In genomic region chr7:112654322-112655216, GRCh38 we compare ENCODE assay signal across 27 cellular contexts.
DNase-seq lines count a peak whose midpoint lies in the region; ATAC-seq, FAIRE-seq and TF ChIP-seq lines count a peak whose summit lies in the region.
"Had no signal": no experiment of that assay in that cellular context is flagged by ENCODE, and none has a peak within 500 bp of the region (broad histone marks: within the 10 kb centered on the region; RNA-seq: fewer than 3 reads in every experiment).

No MANE protein-coding gene starts in this region.

- dilution Hi-C loops in keratinocyte (cut with MboI; ENCODE audit: extremely low pct_ligation_motif_present, low sequenced_read_pairs): no loop called here

- no peaks in the 10 kb centered on the region for H3K9me1 ChIP-seq in keratinocyte (ENCODE audit: control insufficient read depth, extremely low read depth, insufficient read depth, low read length)

- H3K4me1 ChIP-seq in GM23338 (ENCODE audit: insufficient read depth): no peaks in the 10 kb centered on the region
- no peaks in the 10 kb centered on the region for H3K4me1 ChIP-seq in OCI-LY3 (ENCODE audit: low read length)
- H3K4me1 ChIP-seq in keratinocyte (ENCODE audit: control insufficient read depth, extremely low read depth, insufficient read depth, low read length): peaks cover 4% of the 10 kb centered on the region
- H3K4me1 ChIP-seq: prostate gland, uterus had no signal

- peak overlapping the region; percentile 70; the same call in 1 of the 2 replicates for H2AFZ ChIP-seq in GM23338
- peak overlapping the region; percentile 54; the same call in 1 of the 2 replicates for H2AFZ ChIP-seq in OCI-LY3 (ENCODE audit: low read depth, low read length)
- peak overlapping the region; percentile 64 for H2AFZ ChIP-seq in keratinocyte (ENCODE audit: control insufficient read depth, low read length)

- no peak for ATAC-seq in GM23338
- no peak for ATAC-seq in HG02970 (IDR thresholded peaks at IDR 0.05; ENCODE audit: low FRiP score, unreplicated experiment)
- ATAC-seq: activated naive CD8-positive, alpha-beta T cell treated with anti-CD3 and anti-CD28 coated beads, Interleukin-2, amount 50 U/mL, for 24 hours; activated T-helper 17 cell treated with anti-CD3 and anti-CD28 coated beads, Interleukin-2, amount 50 U/mL, for 72 hours; stimulated activated naive B cell treated with anti-CD40 and anti-IgM and Interleukin-4, amounts not matched to agents 10 μg/mL and 1 μg/mL and 100 μg/mL, for 72 hours had no signal

- H3K4me3 Mint-ChIP-seq in GM23338: no peak overlapping the region
- H3K4me3 Mint-ChIP-seq: activated CD4-positive, alpha-beta T cell treated with anti-CD3 and anti-CD28 coated beads, Interleukin-2, amount 10 ng/mL, durations not matched to agents 7 days and 5 days; activated naive CD8-positive, alpha-beta T cell treated with anti-CD3 and anti-CD28 coated beads, Interleukin-2, amount 50 U/mL, for 24 hours; activated T-helper 17 cell treated with anti-CD3 and anti-CD28 coated beads, Interleukin-2, amount 50 U/mL, for 72 hours; CD14-positive monocyte; HFFc6; memory B cell; stimulated activated naive B cell treated with anti-CD40 and anti-IgM and Interleukin-4, amounts not matched to agents 10 μg/mL and 1 μg/mL and 100 μg/mL, for 72 hours had no signal

- H3K27me3 Mint-ChIP-seq in GM23338 (ENCODE audit: insufficient read depth, low read depth, poor library complexity): no peaks in the 10 kb centered on the region
- H3K27me3 Mint-ChIP-seq: activated T-helper 17 cell treated with anti-CD3 and anti-CD28 coated beads, Interleukin-2, amount 50 U/mL, for 72 hours; memory B cell; stimulated activated naive B cell treated with anti-CD40 and anti-IgM and Interleukin-4, amounts not matched to agents 10 μg/mL and 1 μg/mL and 100 μg/mL, for 72 hours had no signal

- H3K36me3 ChIP-seq in GM23338 (ENCODE audit: insufficient read depth): no peaks in the 10 kb centered on the region
- no peaks in the 10 kb centered on the region for H3K36me3 ChIP-seq in OCI-LY3 (replicated peaks; ENCODE audit: low read depth, low read length)
- H3K36me3 ChIP-seq in keratinocyte (ENCODE audit: control insufficient read depth in 2 of 2, extremely low read depth in 1 of 2, insufficient read depth in 2 of 2, low read length in 2 of 2): no peaks in the 10 kb centered on the region
- H3K36me3 ChIP-seq: neutrophil, prostate gland, SJCRH30, uterus had no signal

- H3K4me2 ChIP-seq in GM23338 (no peak overlapping the region), OCI-LY3 (ENCODE audit: low read length) (no peak overlapping the region), keratinocyte (ENCODE audit: control insufficient read depth, extremely low read depth, insufficient read depth, low read depth, low read length) (no peak overlapping the region)

- H4K20me1 ChIP-seq in GM23338 (replicated peaks; ENCODE audit: insufficient read depth) (no peaks in the 10 kb centered on the region), OCI-LY3 (ENCODE audit: insufficient read depth, low read length) (no peaks in the 10 kb centered on the region), keratinocyte (ENCODE audit: control insufficient read depth, extremely low read depth, insufficient read depth, low read length) (no peaks in the 10 kb centered on the region)

- H3K79me2 ChIP-seq in GM23338 (replicated peaks; ENCODE audit: insufficient read depth) (no peaks in the 10 kb centered on the region), OCI-LY3 (ENCODE audit: low read length) (no peaks in the 10 kb centered on the region), keratinocyte (ENCODE audit: control insufficient read depth, insufficient read depth, low read length) (no peaks in the 10 kb centered on the region)

- H3K4me3 ChIP-seq in GM23338 (no peak overlapping the region), OCI-LY3 (ENCODE audit: low read length) (no peak overlapping the region), cardiac fibroblast (replicated peaks in 1 of 2; ENCODE audit: low read depth in 2 of 2, low read length in 2 of 2) (no peak overlapping the region), keratinocyte (ENCODE audit: control insufficient read depth in 2 of 3, extremely low read depth in 1 of 3, insufficient read depth in 2 of 3, low read depth in 1 of 3, low read length in 3 of 3) (no peak overlapping the region)
- H3K4me3 ChIP-seq: prostate gland, SJCRH30, skin epidermis, uterus had no signal

- no peaks in the 10 kb centered on the region; the same call in 2 of the 3 replicates for H3K9me3 Mint-ChIP-seq in GM23338
- H3K9me3 Mint-ChIP-seq: activated CD4-positive, alpha-beta T cell treated with anti-CD3 and anti-CD28 coated beads, Interleukin-2, amount 10 ng/mL, durations not matched to agents 7 days and 5 days had no signal

- no peaks in the 10 kb centered on the region for H3K4me1 Mint-ChIP-seq in GM23338
- H3K4me1 Mint-ChIP-seq: activated CD4-positive, alpha-beta T cell treated with anti-CD3 and anti-CD28 coated beads, Interleukin-2, amount 10 ng/mL, durations not matched to agents 7 days and 5 days; activated naive CD8-positive, alpha-beta T cell treated with anti-CD3 and anti-CD28 coated beads, Interleukin-2, amount 50 U/mL, for 24 hours; activated T-helper 17 cell treated with anti-CD3 and anti-CD28 coated beads, Interleukin-2, amount 50 U/mL, for 72 hours; CD14-positive monocyte; memory B cell; stimulated activated naive B cell treated with anti-CD40 and anti-IgM and Interleukin-4, amounts not matched to agents 10 μg/mL and 1 μg/mL and 100 μg/mL, for 72 hours had no signal

- FAIRE-seq in keratinocyte (lab: Jason Lieb, UNC): peak; percentile 90

- H3K9me2 ChIP-seq in GM23338 (ENCODE audit: insufficient read depth): no peaks in the 10 kb centered on the region

- H3F3A ChIP-seq in GM23338 (replicated peaks; ENCODE audit: low read depth): no peaks in the 10 kb centered on the region

- H3K9me3 ChIP-seq in OCI-LY3 (ENCODE audit: insufficient read depth, low read length): no peaks in the 10 kb centered on the region
- H3K9me3 ChIP-seq in keratinocyte (ENCODE audit: control insufficient read depth, low read depth, low read length): no peaks in the 10 kb centered on the region
- H3K9me3 ChIP-seq: neutrophil, prostate gland, SJCRH30, uterus had no signal

- H3K27ac Mint-ChIP-seq in GM23338: peak overlapping the region; percentile 43; the same call in 1 of the 2 replicates
- H3K27ac Mint-ChIP-seq: activated CD4-positive, alpha-beta T cell treated with anti-CD3 and anti-CD28 coated beads, Interleukin-2, amount 10 ng/mL, durations not matched to agents 7 days and 5 days; activated naive CD8-positive, alpha-beta T cell treated with anti-CD3 and anti-CD28 coated beads, Interleukin-2, amount 50 U/mL, for 24 hours; activated T-helper 17 cell treated with anti-CD3 and anti-CD28 coated beads, Interleukin-2, amount 50 U/mL, for 72 hours; HFFc6; memory B cell; stimulated activated naive B cell treated with anti-CD40 and anti-IgM and Interleukin-4, amounts not matched to agents 10 μg/mL and 1 μg/mL and 100 μg/mL, for 72 hours had no signal

- no peak overlapping the region for H3K27ac ChIP-seq in GM23338 (ENCODE audit: low read depth)
- no peak overlapping the region for H3K27ac ChIP-seq in OCI-LY3 (ENCODE audit: low read length)
- H3K27ac ChIP-seq in keratinocyte (ENCODE audit: control insufficient read depth, insufficient read depth, low read length): no peak overlapping the region
- H3K27ac ChIP-seq: epithelial cell of prostate, neutrophil, prostate gland, SJCRH30, skin epidermis, uterus, VCaP had no signal

- H3K9ac ChIP-seq in OCI-LY3 (ENCODE audit: low read length) (no peak overlapping the region), keratinocyte (ENCODE audit: control insufficient read depth, extremely low read depth, insufficient read depth, low read length) (no peak overlapping the region)

- no peaks in the 10 kb centered on the region for H3K27me3 ChIP-seq in GM23338 (ENCODE audit: insufficient read depth)
- H3K27me3 ChIP-seq in OCI-LY3 (ENCODE audit: low read depth, low read length): no peaks in the 10 kb centered on the region
- no peaks in the 10 kb centered on the region for H3K27me3 ChIP-seq in keratinocyte (ENCODE audit: control insufficient read depth, extremely low read depth, insufficient read depth, low read length)
- H3K27me3 ChIP-seq: neutrophil, SJCRH30, uterus had no signal

- no peaks in the 10 kb centered on the region for H3K36me3 Mint-ChIP-seq in GM23338 (ENCODE audit: low read depth)
- H3K36me3 Mint-ChIP-seq: CD14-positive monocyte; memory B cell; stimulated activated naive B cell treated with anti-CD40 and anti-IgM and Interleukin-4, amounts not matched to agents 10 μg/mL and 1 μg/mL and 100 μg/mL, for 72 hours had no signal

- no peak for DNase-seq in GM23338 (ENCODE audit: low spot score)
- DNase-seq in cardiac fibroblast (ENCODE audit: low read depth in 2 of 2): peak; percentile 32 to 57
- DNase-seq in keratinocyte (ENCODE audit: low read depth, low spot score): no peak
- no peak for DNase-seq in COLO668 (lab: John Stamatoyannopoulos, UW; ENCODE audit: unreplicated experiment)
- DNase-seq in cerebellar cortex (ENCODE audit: low spot score): no peak
- no peak for DNase-seq in activated effector memory CD4-positive, alpha-beta T cell treated with Interleukin-2 at 50 U/mL for 16 hours
- DNase-seq: activated CD4-positive, alpha-beta T cell treated with anti-CD3 and anti-CD28 coated beads, Interleukin-2, amount 10 ng/mL, durations not matched to agents 7 days and 5 days; activated naive CD8-positive, alpha-beta T cell treated with anti-CD3 and anti-CD28 coated beads, Interleukin-2, amount 50 U/mL, for 24 hours; DMS153; HFFc6; KG1; NCI-H1694; NCI-H774; SJCRH30; stimulated activated CD4-positive, alpha-beta T cell treated with anti-CD3 and anti-CD28 coated beads, Interleukin-2, amount 100 ng/mL, for 48 hours; stimulated activated naive B cell treated with anti-CD40 and anti-IgM and Interleukin-4, amounts not matched to agents 10 μg/mL and 1 μg/mL and 100 μg/mL, for 72 hours; uterus had no signal

- TF ChIP-seq CTCF in GM23338 (conservative IDR thresholded peaks at IDR 0.05; ENCODE audit: low read depth in 2 of 2) (no peak), OCI-LY3 (IDR thresholded peaks at IDR 0.05; ENCODE audit: low read depth, low read length) (no peak), cardiac fibroblast (IDR thresholded peaks at IDR 0.05; ENCODE audit: low read depth, low read length) (no peak), keratinocyte (optimal IDR thresholded peaks at IDR 0.05 in 1 of 3, IDR thresholded peaks at IDR 0.05 in 1 of 3, conservative IDR thresholded peaks at IDR 0.05 in 1 of 3; ENCODE audit: extremely low read depth in 1 of 3, insufficient read depth in 2 of 3, low read length in 3 of 3) (no peak)

TF ChIP-seq in GM23338, 12 proteins besides CTCF, POLR2A, EP300 and RAD21 (continues in another document):
- TF ChIP-seq ZNF331 (CRISPR knock-in tag; IDR thresholded peaks at IDR 0.05; ENCODE audit: low read depth) (no peak), EZH2phosphoT487 (IDR thresholded peaks at IDR 0.05; ENCODE audit: unreplicated experiment) (no peak), JUNB (IDR thresholded peaks at IDR 0.05; ENCODE audit: unreplicated experiment) (no peak), STAT1 (IDR thresholded peaks at IDR 0.05; ENCODE audit: unreplicated experiment) (no peak)

Comparison
In these comparisons a context has a peak if more than half of its experiments do, and no peak if none do; other contexts are left out.
1. DNase-seq: peak in cardiac fibroblast (2 of 2); none in GM23338 (single experiment), keratinocyte (single experiment), COLO668 (single experiment), cerebellar cortex (single experiment) and activated effector memory CD4-positive, alpha-beta T cell treated with Interleukin-2 at 50 U/mL for 16 hours (single experiment).
2. Peak in every context shown above with its lines, with median percentiles within 50 percentile points of each other: H2AFZ ChIP-seq.